In the genomic region with DNA sequence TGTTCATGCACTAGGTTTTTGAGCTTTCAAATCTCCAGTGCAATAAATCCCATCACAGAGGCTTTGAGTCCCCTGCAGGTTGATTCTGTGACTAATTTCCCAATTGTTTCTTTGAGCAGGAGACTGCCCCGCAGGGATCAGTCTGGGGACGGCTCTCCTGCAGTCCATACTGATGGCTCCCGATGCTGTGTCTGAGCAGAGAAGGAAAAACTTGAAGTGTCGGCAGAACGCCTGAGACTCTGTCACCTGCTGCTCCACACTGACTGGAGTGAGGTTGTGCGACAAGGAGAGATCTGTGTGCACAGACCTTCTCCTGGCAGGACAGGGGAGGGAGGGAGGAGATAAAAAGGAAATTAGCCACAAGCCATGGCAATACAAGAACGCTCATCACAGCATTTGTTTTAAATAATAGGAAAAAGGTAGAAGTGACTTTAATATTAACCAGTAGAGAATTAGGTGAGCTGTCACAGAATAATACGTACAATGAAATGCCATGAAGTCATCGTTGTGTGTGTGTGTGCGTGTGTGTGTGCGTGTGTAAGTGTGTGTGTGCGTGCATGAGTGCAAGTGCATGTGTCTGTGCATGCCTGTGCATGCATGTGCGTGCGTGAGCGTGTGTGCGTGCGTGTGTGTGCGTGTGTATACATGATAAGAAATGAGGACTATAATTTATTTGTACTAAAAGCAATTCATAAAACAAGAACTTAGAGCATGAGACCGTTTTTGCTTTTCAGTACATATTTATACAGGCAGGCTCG, we compare ENCODE assay signal across 1 cellular context.
TF ChIP-seq lines count a peak whose summit lies in the region.

No MANE protein-coding gene starts in this region.

TF ChIP-seq in WTC11, 78 proteins besides CTCF, POLR2A, EP300 and RAD21 (continued from another document):
- TF ChIP-seq, protein P1, sequence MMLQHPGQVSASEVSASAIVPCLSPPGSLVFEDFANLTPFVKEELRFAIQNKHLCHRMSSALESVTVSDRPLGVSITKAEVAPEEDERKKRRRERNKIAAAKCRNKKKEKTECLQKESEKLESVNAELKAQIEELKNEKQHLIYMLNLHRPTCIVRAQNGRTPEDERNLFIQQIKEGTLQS (CRISPR knock-in tag; conservative IDR thresholded peaks at IDR 0.05) = no peak
- no peak for TF ChIP-seq ZNF138 (CRISPR knock-in tag; conservative IDR thresholded peaks at IDR 0.05)
